21 cellular contexts compared by ENCODE assay signal in genomic region chr7:112630565-112630964, GRCh38.
DNase-seq lines count a peak whose midpoint lies in the region; ATAC-seq and TF ChIP-seq lines count a peak whose summit lies in the region.
"Had no signal": no experiment of that assay in that cellular context is flagged by ENCODE, and none has a peak within 500 bp of the region (broad histone marks: within the 10 kb centered on the region; RNA-seq: fewer than 3 reads in every experiment).

No MANE protein-coding gene starts in this region.

- H3K79me2 ChIP-seq in fibroblast of lung (ENCODE audit: control insufficient read depth, insufficient read depth, low read length) = no peaks in the 10 kb centered on the region
- H3K79me2 ChIP-seq: parathyroid adenoma had no signal

- H4K20me1 ChIP-seq in fibroblast of lung (ENCODE audit: control insufficient read depth, extremely low read depth, insufficient read depth, low read length) = no peaks in the 10 kb centered on the region

- peak overlapping the region; percentile 52 for H3K27ac ChIP-seq in VCaP
- H3K27ac ChIP-seq in fibroblast of lung (ENCODE audit: insufficient read depth, low read length) = peak overlapping the region; percentile 16
- H3K27ac ChIP-seq in Peyer's patch = no peak overlapping the region
- H3K27ac ChIP-seq: cardiac muscle cell, parathyroid adenoma, skin epidermis had no signal

- DNase-seq in HCEC 1CT (peak; percentile 90), fibroblast of lung (ENCODE audit: low read depth in 2 of 2) (peak; percentile 7 to 89), pulmonary artery endothelial cell (ENCODE audit: low read depth, low spot score) (peak; percentile 1), 8988T (no peak), Peyer's patch (no peak)
- DNase-seq: activated CD4-positive, alpha-beta T cell treated with anti-CD3 and anti-CD28 coated beads, Interleukin-2, amount 50 U/mL, for 4 hours; activated naive CD4-positive, alpha-beta T cell treated with anti-CD3 and anti-CD28 coated beads, Interleukin-2, amount 50 U/mL, for 16 hours; activated T-cell treated with anti-CD3 and anti-CD28 coated beads for 4 hours; Caco-2; effector memory CD4-positive, alpha-beta T cell; KBM-7; NCI-H1105; NCI-H82; stimulated activated CD4-positive, alpha-beta T cell treated with anti-CD3 and anti-CD28 coated beads, Interleukin-4, amount 100 ng/mL, for 24 hours; T-cell had no signal

- TF ChIP-seq POLR2A in Peyer's patch (IDR thresholded peaks at IDR 0.05) = no peak

- no peaks in the 10 kb centered on the region for H3K27me3 ChIP-seq in fibroblast of lung (ENCODE audit: control insufficient read depth, insufficient read depth, low read length)
- no peaks in the 10 kb centered on the region for H3K27me3 ChIP-seq in Peyer's patch
- H3K27me3 ChIP-seq: cardiac muscle cell had no signal

- H3K36me3 ChIP-seq in fibroblast of lung (ENCODE audit: control insufficient read depth, insufficient read depth, low read length) (no peaks in the 10 kb centered on the region), Peyer's patch (no peaks in the 10 kb centered on the region)
- H3K36me3 ChIP-seq: cardiac muscle cell had no signal

- no peak for ATAC-seq in GM19452 (IDR thresholded peaks at IDR 0.05; ENCODE audit: unreplicated experiment)
- ATAC-seq in HG03097 (IDR thresholded peaks at IDR 0.05; ENCODE audit: low FRiP score, unreplicated experiment) = no peak
- ATAC-seq: T-cell had no signal

- no peak overlapping the region for H3K4me3 ChIP-seq in fibroblast of lung (replicated peaks in 1 of 4; ENCODE audit: control extremely low read depth in 1 of 4, insufficient read depth in 1 of 4, low read depth in 3 of 4, low read length in 4 of 4)
- no peak overlapping the region for H3K4me3 ChIP-seq in Peyer's patch
- H3K4me3 ChIP-seq: cardiac muscle cell, skin epidermis had no signal

- no peaks in the 10 kb centered on the region for H3K9me3 ChIP-seq in fibroblast of lung (ENCODE audit: control insufficient read depth, insufficient read depth, low read depth, low read length)
- peaks cover 0 to 3% (median 0%) of the 10 kb centered on the region in 4 donors for H3K9me3 ChIP-seq in Peyer's patch
- H3K9me3 ChIP-seq: Caco-2 had no signal

- H3K4me1 ChIP-seq in fibroblast of lung (ENCODE audit: control insufficient read depth, extremely low read depth, insufficient read depth, low read length) = peaks cover 5% of the 10 kb centered on the region
- no peaks in the 10 kb centered on the region for H3K4me1 ChIP-seq in Peyer's patch
- H3K4me1 ChIP-seq: Caco-2, parathyroid adenoma had no signal

- H3K9ac ChIP-seq in fibroblast of lung (ENCODE audit: insufficient read depth, low read length) = no peak overlapping the region
- H3K9ac ChIP-seq: parathyroid adenoma had no signal

- no peak for TF ChIP-seq CTCF in VCaP (conservative IDR thresholded peaks at IDR 0.05)
- no peak for TF ChIP-seq CTCF in fibroblast of lung (conservative IDR thresholded peaks at IDR 0.05 in 1 of 2, IDR thresholded peaks at IDR 0.05 in 1 of 2; ENCODE audit: low read depth in 1 of 2, low read length in 2 of 2)
- TF ChIP-seq CTCF in Peyer's patch (IDR thresholded peaks at IDR 0.05) = no peak

- peak overlapping the region; percentile 19 for H3K4me2 ChIP-seq in fibroblast of lung (ENCODE audit: extremely low read depth, insufficient read depth, low read length)

- H2AFZ ChIP-seq in fibroblast of lung (ENCODE audit: low read length) = no peak overlapping the region
- H2AFZ ChIP-seq: parathyroid adenoma had no signal

Comparison
In these comparisons a context has a peak if more than half of its experiments do, and no peak if none do; other contexts are left out.
1. DNase-seq: peak in HCEC 1CT (single experiment), fibroblast of lung (2 of 2) and pulmonary artery endothelial cell (single experiment); none in 8988T (single experiment) and Peyer's patch (0 of 3).
2. H3K27ac ChIP-seq: peak in VCaP (single experiment) and fibroblast of lung (single experiment); none in Peyer's patch (0 of 4).